ENCODE assay signal across 8 cellular contexts in the genomic region with DNA sequence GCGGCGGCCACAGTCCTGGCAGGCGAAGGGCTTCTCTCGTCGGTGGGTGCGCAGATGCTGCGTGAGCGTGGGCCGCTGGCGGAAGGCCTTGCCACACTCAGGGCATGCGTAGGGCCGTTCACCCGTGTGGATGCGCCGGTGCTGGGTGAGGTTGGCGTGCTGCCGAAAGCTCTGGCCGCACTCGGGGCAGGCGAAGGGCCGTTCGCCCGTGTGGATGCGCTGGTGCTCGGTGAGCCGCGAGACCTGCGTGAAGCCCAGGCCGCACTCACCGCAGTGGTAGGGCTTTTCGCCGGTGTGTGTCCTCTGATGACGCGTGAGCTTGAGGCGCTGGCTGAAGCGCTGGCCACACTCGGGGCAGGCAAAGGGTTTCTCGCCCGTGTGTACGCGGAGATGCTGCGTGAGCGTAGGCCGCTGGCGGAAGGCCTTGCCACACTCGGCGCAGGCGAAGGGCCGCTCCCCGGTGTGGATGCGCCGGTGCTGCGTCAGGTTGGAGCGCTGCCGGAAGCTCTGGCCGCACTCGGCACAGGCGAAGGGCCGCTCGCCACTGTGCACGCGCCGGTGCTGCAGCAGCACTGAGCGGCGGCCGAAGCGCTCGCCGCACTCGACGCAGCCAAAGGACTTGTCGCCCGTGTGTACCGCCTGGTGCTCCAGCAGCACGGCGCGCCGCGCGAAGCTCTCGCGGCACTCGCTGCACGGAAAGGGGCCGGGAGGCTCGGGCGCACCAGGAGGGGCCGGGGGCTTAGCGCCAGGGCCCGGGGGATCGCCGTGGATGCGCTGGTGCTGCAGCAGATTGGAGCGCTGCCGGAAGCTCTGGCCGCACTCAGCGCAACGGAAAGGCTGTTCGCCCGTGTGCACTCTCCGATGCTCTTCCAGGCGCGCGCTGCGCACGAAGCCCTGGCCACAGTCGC. TPM values are rescaled to one million over a fixed set of nuclear protein-coding genes. Genes with fewer than 3 reads are reported as not detected.
A peak's percentile ranks its signal among the peaks of the same experiment; 100 is the strongest.
DNase-seq lines count a peak whose midpoint lies in the region; ATAC-seq and TF ChIP-seq lines count a peak whose summit lies in the region.

No MANE protein-coding gene starts in this region.

- peaks cover 28% of the 10 kb centered on the region for H3K79me2 ChIP-seq in HCT116 (ENCODE audit: insufficient read depth, low read length)

- RAD21 ChIA-PET in HCT116 (lab: Charles Lee; ENCODE audit: low non-redundant PET in 1 of 2, low total read pairs in 2 of 2, uncharacterized antibody in 2 of 2, unreplicated experiment in 2 of 2): no interaction called here

- peaks cover 0 to 2% (median 0%) of the 10 kb centered on the region in 6 donors for H3K9me3 Mint-ChIP-seq in immature natural killer cell

- H3K36me3 ChIP-seq in HCT116 (ENCODE audit: control insufficient read depth in 1 of 2, insufficient read depth in 2 of 2, low read length in 2 of 2): peaks cover 0 to 2% of the 10 kb centered on the region in 2 experiments; a peak in 1 of 4 replicates

- CTCF ChIA-PET in HCT116 (lab: Charles Lee): no interaction called here

- H3K9me3 ChIP-seq in HCT116 (ENCODE audit: control insufficient read depth in 1 of 2, insufficient read depth in 1 of 2, low read depth in 1 of 2, low read length in 2 of 2): no peaks in the 10 kb centered on the region

- peaks cover 6 to 18% of the 10 kb centered on the region in 2 experiments for H3K4me1 ChIP-seq in HCT116 (ENCODE audit: control insufficient read depth in 1 of 2, insufficient read depth in 2 of 2, low read length in 2 of 2)

- H3K36me3 Mint-ChIP-seq in immature natural killer cell: no peaks in the 10 kb centered on the region

- peaks cover 54 to 66% of the 10 kb centered on the region in 2 donors for H3K4me1 Mint-ChIP-seq in immature natural killer cell

- peaks cover 13 to 25% (median 19%) of the 10 kb centered on the region in 3 donors for H3K27me3 Mint-ChIP-seq in immature natural killer cell (ENCODE audit: low read depth in 3 of 3)

- POLR2A ChIA-PET in HCT116 (lab: Charles Lee): no interaction called here

- H2AFZ ChIP-seq in HCT116 (ENCODE audit: low read depth, low read length, poor library complexity, severe bottlenecking): no peak overlapping the region

- no TSS peak for BruUV-seq in HCT116 (replicated peaks; lab: Mats Ljungman, UMichigan)

- no peak for TF ChIP-seq RAD21 in HCT116 (IDR thresholded peaks at IDR 0.05; ENCODE audit: low read depth)

- no peaks in the 10 kb centered on the region for H4K20me1 ChIP-seq in HCT116 (ENCODE audit: insufficient read depth)

- intact Hi-C loops in HCT116 (cut with micrococcal nuclease): no loop called here

- no peak overlapping the region for H3K4me3 ChIP-seq in HCT116 (replicated peaks in 1 of 2; ENCODE audit: low read depth in 1 of 2, low read length in 2 of 2)

- ATAC-seq in HCT116 (no peak), HG03196 (IDR thresholded peaks at IDR 0.05; ENCODE audit: unreplicated experiment) (no peak), HG03378 (IDR thresholded peaks at IDR 0.05; ENCODE audit: unreplicated experiment) (no peak)
- ATAC-seq in stimulated activated naive CD8-positive, alpha-beta T cell treated with anti-CD3 and anti-CD28 coated beads, Interleukin-15, Interleukin-2, amounts not matched to agents 100 U/mL and 50 U/mL, for 24 hours: no peak

- DNase-seq in HCT116 (ENCODE audit: low read depth, low spot score): no peak
- peak; percentile 39 for DNase-seq in amniotic epithelial cell (ENCODE audit: low read depth)
- peak; percentile 61 to 76 (median 69) for DNase-seq in immature natural killer cell
- DNase-seq in stimulated activated naive CD8-positive, alpha-beta T cell treated with anti-CD3 and anti-CD28 coated beads, Interleukin-15, Interleukin-2, amounts not matched to agents 100 U/mL and 50 U/mL, for 24 hours: peak; percentile 56
- DNase-seq in NCI-H1417 treated with DMSO at 0.1 percent for 48 hours (lab: John Stamatoyannopoulos, UW): no peak
- DNase-seq in SHP77 (lab: John Stamatoyannopoulos, UW): no peak

- H3K27ac ChIP-seq in HCT116 (ENCODE audit: low read depth, low read length): 0 out of 2 replicates have a peak overlapping the region, but pooled peaks have one; percentile 4

- no peak for TF ChIP-seq CTCF in HCT116 (IDR thresholded peaks at IDR 0.05 in 2 of 3, conservative IDR thresholded peaks at IDR 0.05 in 1 of 3; ENCODE audit: borderline replicate concordance in 1 of 3, insufficient read depth in 1 of 3, low read depth in 2 of 3, low read length in 2 of 3)

- TF ChIP-seq POLR2A in HCT116 (IDR thresholded peaks at IDR 0.05; ENCODE audit: borderline replicate concordance, extremely low read depth, insufficient read depth, insufficient read length): no peak

- no peaks in the 10 kb centered on the region for H3K9me2 ChIP-seq in HCT116 (ENCODE audit: insufficient read depth)

- H3K27me3 ChIP-seq in HCT116 (ENCODE audit: insufficient read depth, low read length): no peaks in the 10 kb centered on the region

- H3K4me2 ChIP-seq in HCT116 (ENCODE audit: low read length): no peak overlapping the region

- H3K9ac ChIP-seq in HCT116 (ENCODE audit: low read length): no peak overlapping the region

- peak overlapping the region; percentile 79 to 97 (median 88) for H3K4me3 Mint-ChIP-seq in immature natural killer cell

- peak overlapping the region; percentile 55 to 99 (median 81) for H3K27ac Mint-ChIP-seq in immature natural killer cell

TF ChIP-seq in HCT116, 20 proteins besides CTCF, POLR2A, EP300 and RAD21:
- TF ChIP-seq SIN3A (IDR thresholded peaks at IDR 0.05; ENCODE audit: low read depth): no peak
- TF ChIP-seq, protein P1, sequence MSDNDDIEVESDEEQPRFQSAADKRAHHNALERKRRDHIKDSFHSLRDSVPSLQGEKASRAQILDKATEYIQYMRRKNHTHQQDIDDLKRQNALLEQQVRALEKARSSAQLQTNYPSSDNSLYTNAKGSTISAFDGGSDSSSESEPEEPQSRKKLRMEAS (IDR thresholded peaks at IDR 0.05): no peak

RNA-seq across cellular contexts. Expression of a gene that starts 4.0 kb away (rescaled TPM):
- 120 TPM for total RNA-seq in HCT116 (2021; ENCODE audit: unreplicated experiment)
- polyA plus RNA-seq in HCT116 (2012): 164 and 172 TPM in 2 replicates
- polyA plus RNA-seq in immature natural killer cell: 10 to 100 TPM; 10.8 to 18.5 (median 15.5) TPM

RNA-seq across cellular contexts. Expression of a gene that starts 7.5 kb away (rescaled TPM):
- total RNA-seq in HCT116 (2021; ENCODE audit: unreplicated experiment): 125 TPM
- 183 and 204 TPM in 2 replicates for polyA plus RNA-seq in HCT116 (2012)
- 100 to 1,000 TPM; 210 to 265 (median 231) TPM for polyA plus RNA-seq in immature natural killer cell

RNA-seq across cellular contexts. Expression of a gene that starts 10.8 kb away (rescaled TPM):
- 33.0 TPM for total RNA-seq in HCT116 (2021; ENCODE audit: unreplicated experiment)
- 25.9 and 31.2 TPM in 2 replicates for polyA plus RNA-seq in HCT116 (2012)
- 10 to 100 TPM in 1 of 3 donors, 1 to 10 TPM in 2; 3.2 to 10.4 (median 7.1) TPM for polyA plus RNA-seq in immature natural killer cell

RNA-seq across cellular contexts. Expression of a gene that starts 18.5 kb away (rescaled TPM):
- 908 TPM for total RNA-seq in HCT116 (2021; ENCODE audit: unreplicated experiment)
- polyA plus RNA-seq in HCT116 (2012): 1,271 and 1,421 TPM in 2 replicates
- polyA plus RNA-seq in immature natural killer cell: 10 to 100 TPM; 34.3 to 36.3 (median 35.7) TPM

RNA-seq across cellular contexts. Expression of a gene that starts 42.8 kb away (rescaled TPM):
- total RNA-seq in HCT116 (2021; ENCODE audit: unreplicated experiment): 12.0 TPM
- 10.6 and 10.8 TPM in 2 replicates for polyA plus RNA-seq in HCT116 (2012)
- 1 to 10 TPM; 2.8 to 7.2 (median 3.4) TPM for polyA plus RNA-seq in immature natural killer cell

Comparison
In these comparisons a context has a peak if more than half of its experiments do, and no peak if none do; other contexts are left out.
1. DNase-seq: peak in amniotic epithelial cell (single experiment), immature natural killer cell (3 of 3) and stimulated activated naive CD8-positive, alpha-beta T cell treated with anti-CD3 and anti-CD28 coated beads, Interleukin-15, Interleukin-2, amounts not matched to agents 100 U/mL and 50 U/mL, for 24 hours (single experiment); none in HCT116 (single experiment), NCI-H1417 treated with DMSO at 0.1 percent for 48 hours (single experiment) and SHP77 (0 of 2).